2 cellular contexts compared by ENCODE assay signal in genomic region chr1:17502326-17502778, GRCh38.
A peak's percentile ranks its signal among the peaks of the same experiment; 100 is the strongest.
TF ChIP-seq lines count a peak whose summit lies in the region.

No MANE protein-coding gene starts in this region.

TF ChIP-seq in SK-N-SH, 30 proteins besides CTCF, POLR2A, EP300 and RAD21 (continued from another document):
- no peak for TF ChIP-seq NFIC (IDR thresholded peaks at IDR 0.05; ENCODE audit: borderline replicate concordance)
- no peak for TF ChIP-seq ELF1 (IDR thresholded peaks at IDR 0.05)
- TF ChIP-seq REST (IDR thresholded peaks at IDR 0.05; ENCODE audit: low read depth, low read length), result no peak

TF ChIP-seq in GM12878, 131 proteins besides CTCF, POLR2A, EP300 and RAD21:
- TF ChIP-seq PRDM15 (CRISPR knock-in tag; IDR thresholded peaks at IDR 0.05), result no peak
- peak; percentile 85 for TF ChIP-seq RUNX3 (IDR thresholded peaks at IDR 0.05; ENCODE audit: low read length)
- TF ChIP-seq YY1 (IDR thresholded peaks at IDR 0.05; ENCODE audit: low read depth, low read length), result 0 out of 2 replicates have a peak, but pooled peaks have one; percentile 55
- TF ChIP-seq SMARCA5 (IDR thresholded peaks at IDR 0.05), result 0 out of 2 replicates have a peak, but pooled peaks have one; percentile 27
- TF ChIP-seq MAX (IDR thresholded peaks at IDR 0.05; ENCODE audit: low read depth, low read length), result no peak
- peak; percentile 50; the same call in 1 of the 2 replicates for TF ChIP-seq TCF12 (IDR thresholded peaks at IDR 0.05; ENCODE audit: low read depth, low read length)
- peak; percentile 54; the same call in 1 of the 2 replicates for TF ChIP-seq IRF4 (IDR thresholded peaks at IDR 0.05; ENCODE audit: low read depth, low read length)
- peak; percentile 91 for TF ChIP-seq SMC3 (IDR thresholded peaks at IDR 0.05; ENCODE audit: borderline replicate concordance, low read length)
